In genomic region chr6:99589290-99589672, GRCh38 we compare ENCODE assay signal across 8 cellular contexts. TPM values are rescaled to one million over a fixed set of nuclear protein-coding genes. Genes with fewer than 3 reads are reported as not detected.
DNase-seq lines count a peak whose midpoint lies in the region; ATAC-seq and TF ChIP-seq lines count a peak whose summit lies in the region.

No MANE protein-coding gene starts in this region.

- no peaks in the 10 kb centered on the region for H3K9me3 Mint-ChIP-seq in T-cell

- in situ Hi-C loops in gastrocnemius medialis (cut with MboI; ENCODE audit: low sequenced_read_pairs in 4 of 4): loop anchor here in 1 of 4 donors (25.0 kb wide), 1 partner anchor 148 kb away; no protein-coding TSS in a partner anchor

- H3K4me1 Mint-ChIP-seq in T-cell: peaks cover 29 to 36% (median 33%) of the 10 kb centered on the region in 3 donors

- TF ChIP-seq POLR2A in heart left ventricle (IDR thresholded peaks at IDR 0.05) (no peak), gastrocnemius medialis (IDR thresholded peaks at IDR 0.05) (no peak)

- H3K4me1 ChIP-seq in heart left ventricle (peaks cover 0 to 39% (median 20%) of the 10 kb centered on the region in 12 donors), gastrocnemius medialis (peaks cover 17 to 23% of the 10 kb centered on the region in 2 donors)

- H3K27me3 Mint-ChIP-seq in T-cell: peaks cover 62 to 68% of the 10 kb centered on the region in 2 donors

- no peaks in the 10 kb centered on the region for H3K36me3 Mint-ChIP-seq in T-cell

- H3K36me3 ChIP-seq in heart left ventricle (no peaks in the 10 kb centered on the region), gastrocnemius medialis (no peaks in the 10 kb centered on the region)

- no peak overlapping the region for H3K27ac Mint-ChIP-seq in T-cell

- POLR2A ChIA-PET in T-cell (lab: Charles Lee): no interaction called here

- DNase-seq in stimulated activated CD4-positive, alpha-beta T cell treated with anti-CD3 and anti-CD28 coated beads, Interleukin-15, amount 100 ng/mL, for 24 hours: peak; percentile 29
- DNase-seq in stimulated activated CD4-positive, alpha-beta T cell treated with anti-CD3 and anti-CD28 coated beads, Interleukin-12 subunit alpha, Interleukin-12 subunit beta, amount 100 ng/mL, for 4 hours: no peak
- DNase-seq in T-cell (no peak), heart left ventricle (no peak), gastrocnemius medialis (no peak), amygdala (lab: John Stamatoyannopoulos, UW) (no peak), NCI-H446 treated with DMSO at 0.1 percent for 48 hours (lab: John Stamatoyannopoulos, UW) (no peak)

- H3K27ac ChIP-seq in heart left ventricle (no peak overlapping the region), gastrocnemius medialis (no peak overlapping the region)

- peaks cover 0 to 1% (median 0%) of the 10 kb centered on the region in 12 donors for H3K9me3 ChIP-seq in heart left ventricle
- no peaks in the 10 kb centered on the region for H3K9me3 ChIP-seq in gastrocnemius medialis

- H3K27me3 ChIP-seq in heart left ventricle (peaks cover 22 to 76% (median 60%) of the 10 kb centered on the region in 9 donors), gastrocnemius medialis (peaks cover 68 to 72% (median 70%) of the 10 kb centered on the region in 3 donors)

- ATAC-seq in HG02981 (IDR thresholded peaks at IDR 0.05; ENCODE audit: unreplicated experiment) (peak; percentile 20), T-cell (replicated peaks in 1 of 4) (peak in 3 of 4 experiments; percentile 15 to 30 (median 22)), heart left ventricle (peak in 2 of 4 donors; percentile 25 to 27), gastrocnemius medialis (peak; percentile 10 to 21)

- whole genome bisulfite sequencing in heart left ventricle, 4 donors: 5 to 14% (median 7%) methylated on average over 14 to 21 of the region's 21 CpGs

- H3K4me3 ChIP-seq in heart left ventricle (peak overlapping the region; percentile 25 to 63 (median 52)), gastrocnemius medialis (peak overlapping the region; percentile 59 to 78 (median 65))

- intact Hi-C loops in heart left ventricle (cut with DNase I) (loop anchor here in 4 of 10 donors (5.0 to 10.0 kb wide), 3 partner anchors 153 to 158 kb away; no protein-coding TSS in a partner anchor), gastrocnemius medialis (cut with DNase I; ENCODE audit: low total_unique reads) (no loop called here)

- CTCF ChIA-PET in T-cell (lab: Charles Lee): interaction anchor here (0.6 to 1.1 kb wide), 2 partner anchors 157 to 222 kb away, joined by 3 to 4 read pairs; no protein-coding TSS in a partner anchor

- H3K4me3 Mint-ChIP-seq in T-cell: peak overlapping the region; percentile 79 to 85 (median 83)

- TF ChIP-seq CTCF in heart left ventricle (IDR thresholded peaks at IDR 0.05) (no peak), gastrocnemius medialis (IDR thresholded peaks at IDR 0.05 in 4 of 5, conservative IDR thresholded peaks at IDR 0.05 in 1 of 5) (no peak)

RNA-seq across cellular contexts. Expression of gene PRDM13, which starts 17.4 kb away (rescaled TPM):
- total RNA-seq in T-cell (not detected), heart left ventricle (not detected), gastrocnemius medialis (not detected)
- polyA plus RNA-seq in heart left ventricle: not detected

RNA-seq across cellular contexts. Expression of gene CCNC, which starts 20.8 kb away (rescaled TPM):
- total RNA-seq in T-cell (10 to 100 TPM; 33.9 to 42.0 (median 39.1) TPM), heart left ventricle (10 to 100 TPM; 13.8 to 24.2 (median 17.9) TPM), gastrocnemius medialis (10 to 100 TPM; 18.1 to 45.4 (median 25.8) TPM)
- polyA plus RNA-seq in heart left ventricle: 10 to 100 TPM; 12.3 to 19.0 TPM
